Comparison of ENCODE assay signal across 21 cellular contexts in the genomic region with DNA sequence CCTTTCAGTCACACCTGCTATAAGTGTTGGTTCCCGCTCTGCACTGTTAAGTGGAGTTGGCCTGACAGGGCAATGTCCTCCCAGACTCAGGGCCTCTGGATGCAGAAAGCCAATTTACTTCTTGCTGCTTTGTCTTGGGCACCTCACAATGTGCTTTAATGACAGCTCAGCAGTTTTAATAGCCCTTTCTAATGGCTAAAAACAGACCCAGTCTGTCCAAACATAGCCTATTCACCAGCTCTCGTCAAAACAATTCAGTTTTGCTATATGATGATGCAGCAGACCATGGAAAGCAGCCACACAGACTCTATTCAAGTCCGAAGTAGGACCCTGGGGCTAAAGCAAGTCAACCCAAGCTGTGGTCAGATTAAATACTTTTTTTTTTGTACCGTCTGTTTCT.
A peak's percentile ranks its signal among the peaks of the same experiment; 100 is the strongest.
DNase-seq lines count a peak whose midpoint lies in the region; ATAC-seq, FAIRE-seq and TF ChIP-seq lines count a peak whose summit lies in the region.
"Had no signal": no experiment of that assay in that cellular context is flagged by ENCODE, and none has a peak within 500 bp of the region (broad histone marks: within the 10 kb centered on the region; RNA-seq: fewer than 3 reads in every experiment).

No MANE protein-coding gene starts in this region.

- WGBS in mesodermal cell (ENCODE audit: insufficient coverage in 2 of 2), 2 experiments: 60 to 75% methylated on average over 3 of the region's 4 CpGs

- H3K9me3 ChIP-seq in BE2C (no peaks in the 10 kb centered on the region), HUES6 (ENCODE audit: control insufficient read depth, insufficient read depth, low read depth, low read length) (no peaks in the 10 kb centered on the region), SJCRH30 (replicated peaks) (no peaks in the 10 kb centered on the region), mesodermal cell (ENCODE audit: control insufficient read depth, low read length) (no peaks in the 10 kb centered on the region), tibial artery (no peaks in the 10 kb centered on the region)
- H3K9me3 ChIP-seq: heart right ventricle, stomach, vagina had no signal

- no peak for ATAC-seq in HG03342 (IDR thresholded peaks at IDR 0.05; ENCODE audit: unreplicated experiment)
- ATAC-seq: activated CD4-positive, CD25-positive, alpha-beta regulatory T cell treated with anti-CD3 and anti-CD28 coated beads, Interleukin-2, amount 50 U/mL, for 24 hours; heart right ventricle had no signal

- no peak overlapping the region for H3K4me3 ChIP-seq in BE2C (ENCODE audit: low read depth, low read length)
- no peak overlapping the region for H3K4me3 ChIP-seq in HUES6 (ENCODE audit: low read depth, low read length)
- no peak overlapping the region for H3K4me3 ChIP-seq in SJCRH30
- H3K4me3 ChIP-seq in mesodermal cell (ENCODE audit: extremely low read depth, insufficient read depth, low read length, poor library complexity, severe bottlenecking): no peak overlapping the region
- no peak overlapping the region for H3K4me3 ChIP-seq in tibial artery
- H3K4me3 ChIP-seq: heart right ventricle, stomach, vagina had no signal

- H3K4me1 ChIP-seq in BE2C (no peaks in the 10 kb centered on the region), HUES6 (ENCODE audit: control insufficient read depth, insufficient read depth, low read length) (peaks cover 28% of the 10 kb centered on the region), SJCRH30 (peaks cover 19% of the 10 kb centered on the region), mesodermal cell (ENCODE audit: control insufficient read depth, insufficient read depth, low read length, poor library complexity, severe bottlenecking) (peaks cover 6% of the 10 kb centered on the region), tibial artery (no peaks in the 10 kb centered on the region)
- H3K4me1 ChIP-seq: heart right ventricle, stomach, vagina had no signal

- intact Hi-C loops in tibial artery (cut with DNase I; ENCODE audit: low total_unique reads): no loop called here

- DNase-seq in BE2C (peak; percentile 21), SJCRH30 (peak; percentile 49 to 73), tibial artery (no peak), D721Med (ENCODE audit: insufficient read length, low spot score) (no peak), activated gamma-delta T cell treated with Interleukin-2 at 50 U/mL for 16 hours (no peak)
- DNase-seq: activated effector memory CD4-positive, alpha-beta T cell treated with Interleukin-2 at 50 U/mL for 16 hours; central memory CD4-positive, alpha-beta T cell; effector memory CD4-positive, alpha-beta T cell; heart right ventricle; NCI-H1048; NCI-H345; nucleus accumbens; stimulated activated CD4-positive, alpha-beta T cell treated with anti-CD3 and anti-CD28 coated beads, Interleukin-1b, Interleukin-23, amount 100 ng/mL, for 48 hours; stomach; T-helper 9 cell had no signal

- H3K9ac ChIP-seq in HUES6 (ENCODE audit: low read length): peak overlapping the region; percentile 28

- H3K27ac ChIP-seq in HUES6 (ENCODE audit: low read depth, low read length) (no peak overlapping the region), SJCRH30 (peak overlapping the region; percentile 24; the same call in 1 of the 2 replicates), mesodermal cell (ENCODE audit: low read depth, low read length, severe bottlenecking) (peak overlapping the region; percentile 39), tibial artery (no peak overlapping the region)
- H3K27ac ChIP-seq: heart right ventricle, stomach, vagina had no signal

- TF ChIP-seq CTCF in BE2C (IDR thresholded peaks at IDR 0.05; ENCODE audit: low read depth, low read length) (no peak), tibial artery (IDR thresholded peaks at IDR 0.05) (no peak), D721Med (IDR thresholded peaks at IDR 0.05; ENCODE audit: insufficient read depth, missing control alignments) (no peak)

- H3K27me3 ChIP-seq in BE2C (no peaks in the 10 kb centered on the region), HUES6 (ENCODE audit: control insufficient read depth, insufficient read depth, low read length) (no peaks in the 10 kb centered on the region), SJCRH30 (no peaks in the 10 kb centered on the region; the same call in 1 of the 2 replicates), tibial artery (no peaks in the 10 kb centered on the region)
- H3K27me3 ChIP-seq: heart right ventricle, stomach, vagina had no signal

- no peak for FAIRE-seq in D721Med (lab: Jason Lieb, UNC)
- FAIRE-seq: keratinocyte had no signal

- no peaks in the 10 kb centered on the region for H3K36me3 ChIP-seq in BE2C
- no peaks in the 10 kb centered on the region for H3K36me3 ChIP-seq in HUES6 (ENCODE audit: control insufficient read depth, insufficient read depth, low read length)
- no peaks in the 10 kb centered on the region for H3K36me3 ChIP-seq in SJCRH30
- H3K36me3 ChIP-seq in mesodermal cell (ENCODE audit: control insufficient read depth, insufficient read depth, low read length): no peaks in the 10 kb centered on the region
- no peaks in the 10 kb centered on the region for H3K36me3 ChIP-seq in tibial artery
- H3K36me3 ChIP-seq: heart right ventricle, stomach, vagina had no signal

Comparison
In these comparisons a context has a peak if more than half of its experiments do, and no peak if none do; other contexts are left out.
1. DNase-seq: peak in BE2C (single experiment) and SJCRH30 (2 of 2); none in tibial artery (0 of 2), D721Med (single experiment) and activated gamma-delta T cell treated with Interleukin-2 at 50 U/mL for 16 hours (single experiment).
2. H3K27ac ChIP-seq: peak in SJCRH30 (single experiment) and mesodermal cell (single experiment); none in HUES6 (single experiment) and tibial artery (0 of 2).